Comparison of ENCODE assay signal across 1 cellular context in the genomic region with DNA sequence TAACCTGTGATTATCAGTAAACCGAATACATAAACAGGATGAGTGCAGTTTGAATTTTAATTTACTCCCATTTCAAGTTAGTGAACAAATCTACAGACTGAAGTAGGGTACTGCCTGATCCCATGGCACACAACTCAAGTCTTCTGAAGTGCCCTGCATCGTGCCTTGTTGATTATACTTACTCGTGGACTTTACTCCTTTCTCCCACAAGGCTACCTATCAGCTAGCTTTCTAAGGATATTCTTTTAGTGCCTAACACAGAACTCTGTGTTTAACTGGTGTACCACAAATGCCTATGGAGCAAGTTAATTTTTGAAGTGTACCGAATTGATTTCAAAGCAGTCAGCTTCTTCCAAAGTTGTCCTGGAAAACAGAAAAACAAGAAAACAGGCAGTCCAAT.
TF ChIP-seq lines count a peak whose summit lies in the region.

No MANE protein-coding gene starts in this region.

TF ChIP-seq in GM12878, 131 proteins besides CTCF, POLR2A, EP300 and RAD21 (continued from another document):
- TF ChIP-seq, protein P1, sequence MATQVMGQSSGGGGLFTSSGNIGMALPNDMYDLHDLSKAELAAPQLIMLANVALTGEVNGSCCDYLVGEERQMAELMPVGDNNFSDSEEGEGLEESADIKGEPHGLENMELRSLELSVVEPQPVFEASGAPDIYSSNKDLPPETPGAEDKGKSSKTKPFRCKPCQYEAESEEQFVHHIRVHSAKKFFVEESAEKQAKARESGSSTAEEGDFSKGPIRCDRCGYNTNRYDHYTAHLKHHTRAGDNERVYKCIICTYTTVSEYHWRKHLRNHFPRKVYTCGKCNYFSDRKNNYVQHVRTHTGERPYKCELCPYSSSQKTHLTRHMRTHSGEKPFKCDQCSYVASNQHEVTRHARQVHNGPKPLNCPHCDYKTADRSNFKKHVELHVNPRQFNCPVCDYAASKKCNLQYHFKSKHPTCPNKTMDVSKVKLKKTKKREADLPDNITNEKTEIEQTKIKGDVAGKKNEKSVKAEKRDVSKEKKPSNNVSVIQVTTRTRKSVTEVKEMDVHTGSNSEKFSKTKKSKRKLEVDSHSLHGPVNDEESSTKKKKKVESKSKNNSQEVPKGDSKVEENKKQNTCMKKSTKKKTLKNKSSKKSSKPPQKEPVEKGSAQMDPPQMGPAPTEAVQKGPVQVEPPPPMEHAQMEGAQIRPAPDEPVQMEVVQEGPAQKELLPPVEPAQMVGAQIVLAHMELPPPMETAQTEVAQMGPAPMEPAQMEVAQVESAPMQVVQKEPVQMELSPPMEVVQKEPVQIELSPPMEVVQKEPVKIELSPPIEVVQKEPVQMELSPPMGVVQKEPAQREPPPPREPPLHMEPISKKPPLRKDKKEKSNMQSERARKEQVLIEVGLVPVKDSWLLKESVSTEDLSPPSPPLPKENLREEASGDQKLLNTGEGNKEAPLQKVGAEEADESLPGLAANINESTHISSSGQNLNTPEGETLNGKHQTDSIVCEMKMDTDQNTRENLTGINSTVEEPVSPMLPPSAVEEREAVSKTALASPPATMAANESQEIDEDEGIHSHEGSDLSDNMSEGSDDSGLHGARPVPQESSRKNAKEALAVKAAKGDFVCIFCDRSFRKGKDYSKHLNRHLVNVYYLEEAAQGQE (IDR thresholded peaks at IDR 0.05; ENCODE audit: low read depth, low read length): no peak
- TF ChIP-seq STAT3 (IDR thresholded peaks at IDR 0.05; ENCODE audit: low read depth, low read length): no peak
- TF ChIP-seq MEF2A (IDR thresholded peaks at IDR 0.05; ENCODE audit: insufficient read depth, low read depth, low read length): no peak
- TF ChIP-seq SIX5 (IDR thresholded peaks at IDR 0.05; ENCODE audit: low read depth, low read length, severe bottlenecking): no peak
- TF ChIP-seq, protein P2, sequence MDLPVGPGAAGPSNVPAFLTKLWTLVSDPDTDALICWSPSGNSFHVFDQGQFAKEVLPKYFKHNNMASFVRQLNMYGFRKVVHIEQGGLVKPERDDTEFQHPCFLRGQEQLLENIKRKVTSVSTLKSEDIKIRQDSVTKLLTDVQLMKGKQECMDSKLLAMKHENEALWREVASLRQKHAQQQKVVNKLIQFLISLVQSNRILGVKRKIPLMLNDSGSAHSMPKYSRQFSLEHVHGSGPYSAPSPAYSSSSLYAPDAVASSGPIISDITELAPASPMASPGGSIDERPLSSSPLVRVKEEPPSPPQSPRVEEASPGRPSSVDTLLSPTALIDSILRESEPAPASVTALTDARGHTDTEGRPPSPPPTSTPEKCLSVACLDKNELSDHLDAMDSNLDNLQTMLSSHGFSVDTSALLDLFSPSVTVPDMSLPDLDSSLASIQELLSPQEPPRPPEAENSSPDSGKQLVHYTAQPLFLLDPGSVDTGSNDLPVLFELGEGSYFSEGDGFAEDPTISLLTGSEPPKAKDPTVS (IDR thresholded peaks at IDR 0.05; ENCODE audit: low read depth, low read length): no peak
- no peak for TF ChIP-seq CBFB (IDR thresholded peaks at IDR 0.05; ENCODE audit: low read depth)
- TF ChIP-seq CHD1 (IDR thresholded peaks at IDR 0.05; ENCODE audit: low read depth, low read length): no peak
- no peak for TF ChIP-seq MTA2 (IDR thresholded peaks at IDR 0.05; ENCODE audit: low read depth)
- no peak for TF ChIP-seq SRF (IDR thresholded peaks at IDR 0.05; ENCODE audit: low read depth in 2 of 2, low read length in 2 of 2)
- no peak for TF ChIP-seq RBBP5 (conservative IDR thresholded peaks at IDR 0.05)
- no peak for TF ChIP-seq RAD51 (IDR thresholded peaks at IDR 0.05)
- TF ChIP-seq RUNX3 (IDR thresholded peaks at IDR 0.05; ENCODE audit: low read length): no peak
- no peak for TF ChIP-seq FOXM1 (IDR thresholded peaks at IDR 0.05; ENCODE audit: low read depth, low read length)
- no peak for TF ChIP-seq SIN3A (IDR thresholded peaks at IDR 0.05; ENCODE audit: low read depth, low read length)
- TF ChIP-seq, protein P3, sequence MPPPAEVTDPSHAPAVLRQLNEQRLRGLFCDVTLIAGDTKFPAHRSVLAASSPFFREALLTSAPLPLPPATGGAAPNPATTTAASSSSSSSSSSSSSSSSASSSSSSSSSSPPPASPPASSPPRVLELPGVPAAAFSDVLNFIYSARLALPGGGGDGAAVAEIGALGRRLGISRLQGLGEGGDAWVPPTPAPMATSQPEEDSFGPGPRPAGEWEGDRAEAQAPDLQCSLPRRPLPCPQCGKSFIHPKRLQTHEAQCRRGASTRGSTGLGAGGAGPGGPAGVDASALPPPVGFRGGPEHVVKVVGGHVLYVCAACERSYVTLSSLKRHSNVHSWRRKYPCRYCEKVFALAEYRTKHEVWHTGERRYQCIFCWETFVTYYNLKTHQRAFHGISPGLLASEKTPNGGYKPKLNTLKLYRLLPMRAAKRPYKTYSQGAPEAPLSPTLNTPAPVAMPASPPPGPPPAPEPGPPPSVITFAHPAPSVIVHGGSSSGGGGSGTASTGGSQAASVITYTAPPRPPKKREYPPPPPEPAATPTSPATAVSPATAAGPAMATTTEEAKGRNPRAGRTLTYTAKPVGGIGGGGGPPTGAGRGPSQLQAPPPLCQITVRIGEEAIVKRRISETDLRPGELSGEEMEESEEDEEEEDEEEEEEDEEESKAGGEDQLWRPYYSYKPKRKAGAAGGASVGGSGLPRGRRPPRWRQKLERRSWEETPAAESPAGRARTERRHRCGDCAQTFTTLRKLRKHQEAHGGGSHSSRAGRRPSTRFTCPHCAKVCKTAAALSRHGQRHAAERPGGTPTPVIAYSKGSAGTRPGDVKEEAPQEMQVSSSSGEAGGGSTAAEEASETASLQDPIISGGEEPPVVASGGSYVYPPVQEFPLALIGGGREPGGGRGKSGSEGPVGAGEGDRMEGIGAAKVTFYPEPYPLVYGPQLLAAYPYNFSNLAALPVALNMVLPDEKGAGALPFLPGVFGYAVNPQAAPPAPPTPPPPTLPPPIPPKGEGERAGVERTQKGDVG (CRISPR knock-in tag; IDR thresholded peaks at IDR 0.05): no peak
- TF ChIP-seq YY1 (IDR thresholded peaks at IDR 0.05; ENCODE audit: low read depth, low read length): no peak
- no peak for TF ChIP-seq RCOR1 (conservative IDR thresholded peaks at IDR 0.05; ENCODE audit: low read depth, low read length)
- TF ChIP-seq ATF7 (IDR thresholded peaks at IDR 0.05; ENCODE audit: low read depth): no peak
